ENCODE assay signal across 22 cellular contexts in genomic region chr22:22318723-22319465, GRCh38.
DNase-seq lines count a peak whose midpoint lies in the region; ATAC-seq, FAIRE-seq and TF ChIP-seq lines count a peak whose summit lies in the region.
"Had no signal": no experiment of that assay in that cellular context is flagged by ENCODE, and none has a peak within 500 bp of the region (broad histone marks: within the 10 kb centered on the region; RNA-seq: fewer than 3 reads in every experiment).

No MANE protein-coding gene starts in this region.

- TF ChIP-seq CTCF in left ventricle myocardium inferior (IDR thresholded peaks at IDR 0.05; ENCODE audit: borderline replicate concordance) (no peak), kidney (IDR thresholded peaks at IDR 0.05; ENCODE audit: borderline replicate concordance, extremely low read depth, insufficient read depth) (no peak)

- H3K4me3 ChIP-seq in left ventricle myocardium inferior = no peak overlapping the region
- H3K4me3 ChIP-seq in kidney (ENCODE audit: low read length in 2 of 2) = no peak overlapping the region
- H3K4me3 ChIP-seq: GM23338, SJCRH30 had no signal

- H3K9ac ChIP-seq in kidney (ENCODE audit: low read length in 2 of 2) = no peak overlapping the region

- intact Hi-C loops in left ventricle myocardium inferior (cut with micrococcal nuclease) = no loop called here
- intact Hi-C loops in kidney (cut with DNase I) = no loop called here

- DNase-seq in SIG-M5 treated with dmso at 0.1 percent for 504 hours (lab: John Stamatoyannopoulos, UW; ENCODE audit: unreplicated experiment) (peak; percentile 12), SIG-M5 (lab: John Stamatoyannopoulos, UW) (no peak), NAMALWA (ENCODE audit: low spot score) (peak; percentile 13), memory B cell (ENCODE audit: low spot score in 2 of 2) (no peak), left ventricle myocardium inferior (no peak), kidney tubule cell (ENCODE audit: low spot score) (no peak), kidney (no peak)
- DNase-seq: 8988T, AML-193, DMS79, HCEC 1CT, Karpas-422, NCI-H1092 treated with DMSO at 0.1 percent for 48 hours, NCI-H1436 treated with DMSO at 0.1 percent for 48 hours, NCI-H1930, NCI-H510A, SJCRH30, T-cell had no signal

- H3K27ac Mint-ChIP-seq in memory B cell = peak overlapping the region; percentile 53
- H3K27ac Mint-ChIP-seq: GM23338, T-cell had no signal

- H3K36me3 ChIP-seq in left ventricle myocardium inferior (peaks cover 46% of the 10 kb centered on the region), kidney (ENCODE audit: control insufficient read depth in 1 of 2, insufficient read depth in 2 of 2, low read length in 2 of 2) (peaks cover 7 to 16% of the 10 kb centered on the region in 2 donors)

- H3K36me3 Mint-ChIP-seq in memory B cell = peaks cover 39% of the 10 kb centered on the region

- H3K27ac ChIP-seq in left ventricle myocardium inferior (replicated peaks) = no peak overlapping the region
- H3K27ac ChIP-seq in kidney (ENCODE audit: low read depth in 2 of 2, low read length in 2 of 2) = no peak overlapping the region
- H3K27ac ChIP-seq: SJCRH30 had no signal

- FAIRE-seq in kidney (lab: Jason Lieb, UNC) = no peak

- H3K9me3 Mint-ChIP-seq in memory B cell = no peaks in the 10 kb centered on the region
- H3K9me3 Mint-ChIP-seq: T-cell had no signal

- H3K27me3 Mint-ChIP-seq in memory B cell = no peaks in the 10 kb centered on the region
- H3K27me3 Mint-ChIP-seq: IgD-negative memory B cell, T-cell had no signal

- H3K27me3 ChIP-seq in left ventricle myocardium inferior (ENCODE audit: low read depth) = no peaks in the 10 kb centered on the region
- H3K27me3 ChIP-seq: SJCRH30 had no signal

- H3K4me1 Mint-ChIP-seq in memory B cell = peaks cover 16% of the 10 kb centered on the region
- H3K4me1 Mint-ChIP-seq: T-cell had no signal

- H3K9me3 ChIP-seq in left ventricle myocardium inferior (replicated peaks) = no peaks in the 10 kb centered on the region
- no peaks in the 10 kb centered on the region for H3K9me3 ChIP-seq in kidney (ENCODE audit: control insufficient read depth in 1 of 2, low read length in 2 of 2)
- H3K9me3 ChIP-seq: SJCRH30 had no signal

- no peaks in the 10 kb centered on the region for H3K4me1 ChIP-seq in left ventricle myocardium inferior
- no peaks in the 10 kb centered on the region for H3K4me1 ChIP-seq in kidney (ENCODE audit: control insufficient read depth in 1 of 2, insufficient read depth in 1 of 2, low read depth in 1 of 2, low read length in 2 of 2)
- H3K4me1 ChIP-seq: SJCRH30 had no signal

- H3K4me3 Mint-ChIP-seq in memory B cell = no peak overlapping the region
- H3K4me3 Mint-ChIP-seq: GM23338, T-cell had no signal

- ATAC-seq in memory B cell (ENCODE audit: low read depth) (peak; percentile 14), GM21825 (IDR thresholded peaks at IDR 0.05; ENCODE audit: unreplicated experiment) (no peak)
- ATAC-seq: GM23338, Panc1, T-cell had no signal

Comparison
In these comparisons a context has a peak if more than half of its experiments do, and no peak if none do; other contexts are left out.
1. DNase-seq: peak in SIG-M5 treated with dmso at 0.1 percent for 504 hours (single experiment) and NAMALWA (single experiment); none in SIG-M5 (single experiment), memory B cell (0 of 2), left ventricle myocardium inferior (single experiment), kidney tubule cell (single experiment) and kidney (single experiment).